In the genomic region with DNA sequence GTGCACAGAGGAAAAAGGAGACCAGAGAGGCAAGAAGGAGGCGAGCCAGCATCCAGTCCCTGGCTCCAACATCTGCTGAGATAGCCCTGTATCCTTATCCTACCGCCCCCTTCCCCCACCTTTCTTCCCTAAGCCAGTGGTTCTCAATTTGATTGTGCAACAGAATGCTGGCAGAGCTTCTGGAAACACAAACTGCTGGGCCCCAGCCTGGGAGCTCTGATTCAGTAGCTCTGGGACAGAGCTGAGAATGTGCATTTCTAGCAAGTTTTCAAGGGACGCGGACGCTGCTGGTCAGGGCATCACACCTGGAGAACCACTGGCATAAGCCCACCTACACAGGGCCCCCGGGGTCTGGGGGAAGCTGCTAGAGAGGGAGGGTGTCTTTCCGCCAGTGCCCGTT, we compare ENCODE assay signal across 13 cellular contexts. TPM values are rescaled to one million over a fixed set of nuclear protein-coding genes. Genes with fewer than 3 reads are reported as not detected.
A peak's percentile ranks its signal among the peaks of the same experiment; 100 is the strongest.
DNase-seq lines count a peak whose midpoint lies in the region; ATAC-seq, FAIRE-seq and TF ChIP-seq lines count a peak whose summit lies in the region.
"Had no signal": no experiment of that assay in that cellular context is flagged by ENCODE, and none has a peak within 500 bp of the region (broad histone marks: within the 10 kb centered on the region; RNA-seq: fewer than 3 reads in every experiment).

No MANE protein-coding gene starts in this region.

- DNase-seq in AG09319 (ENCODE audit: extremely low read depth, low read depth) (peak; percentile 40), adrenal gland (peak; percentile 36 to 80 (median 69)), left ventricle myocardium inferior (peak; percentile 43), gastrocnemius medialis (peak; percentile 39 to 54), GM12892 (ENCODE audit: insufficient read length) (no peak), cerebellar cortex (ENCODE audit: low spot score) (no peak)
- DNase-seq: activated CD8-positive, alpha-beta T cell treated with anti-CD3 and anti-CD28 coated beads, Interleukin-2, amount 10 ng/mL, durations not matched to agents 7 days and 5 days; kidney; NCI-H1436 treated with DMSO at 0.1 percent for 48 hours; T-helper 2 cell had no signal

- intact Hi-C loops in adrenal gland (cut with DNase I) = no loop called here
- intact Hi-C loops in left ventricle myocardium inferior (cut with micrococcal nuclease) = no loop called here
- intact Hi-C loops in gastrocnemius medialis (cut with DNase I; ENCODE audit: low total_unique reads) = no loop called here

- no peak overlapping the region for H3K4me3 ChIP-seq in adrenal gland
- no peak overlapping the region for H3K4me3 ChIP-seq in left ventricle myocardium inferior
- no peak overlapping the region for H3K4me3 ChIP-seq in gastrocnemius medialis

- WGBS in adrenal gland, 4 donors = 63 to 77% (median 64%) methylated on average over 4 to 8 of the region's 8 CpGs

- H3K27me3 ChIP-seq in adrenal gland (no peaks in the 10 kb centered on the region), left ventricle myocardium inferior (ENCODE audit: low read depth) (peaks cover 4% of the 10 kb centered on the region), gastrocnemius medialis (no peaks in the 10 kb centered on the region)

- H3K4me1 ChIP-seq in adrenal gland (replicated peaks in 1 of 2) = no peaks in the 10 kb centered on the region
- peaks cover 16% of the 10 kb centered on the region for H3K4me1 ChIP-seq in left ventricle myocardium inferior
- no peaks in the 10 kb centered on the region for H3K4me1 ChIP-seq in gastrocnemius medialis

- H3K27ac ChIP-seq in adrenal gland = peak overlapping the region in 2 of 5 donors; percentile 44 to 71
- H3K27ac ChIP-seq in left ventricle myocardium inferior (replicated peaks) = peak overlapping the region; percentile 65
- H3K27ac ChIP-seq in gastrocnemius medialis = no peak overlapping the region
- H3K27ac ChIP-seq: epithelial cell of prostate had no signal

- no peak for FAIRE-seq in GM12892 (lab: Jason Lieb, UNC)
- FAIRE-seq: kidney had no signal

- ATAC-seq in gastrocnemius medialis (peak; percentile 74 to 78), HG03097 (IDR thresholded peaks at IDR 0.05; ENCODE audit: low FRiP score, unreplicated experiment) (no peak), HG03432 (IDR thresholded peaks at IDR 0.05; ENCODE audit: unreplicated experiment) (no peak)
- ATAC-seq: activated CD8-positive, alpha-beta T cell treated with anti-CD3 and anti-CD28 coated beads, Interleukin-2, amount 10 ng/mL, durations not matched to agents 7 days and 5 days had no signal

- H3K9me3 ChIP-seq in adrenal gland (replicated peaks in 1 of 3) (no peaks in the 10 kb centered on the region), left ventricle myocardium inferior (replicated peaks) (no peaks in the 10 kb centered on the region), gastrocnemius medialis (no peaks in the 10 kb centered on the region)

- TF ChIP-seq POLR2A in adrenal gland (IDR thresholded peaks at IDR 0.05) (no peak), gastrocnemius medialis (IDR thresholded peaks at IDR 0.05) (no peak), GM12892 (IDR thresholded peaks at IDR 0.05; ENCODE audit: low read depth, low read length) (no peak)

- H3K36me3 ChIP-seq in adrenal gland (replicated peaks in 1 of 2) (no peaks in the 10 kb centered on the region), left ventricle myocardium inferior (no peaks in the 10 kb centered on the region), gastrocnemius medialis (no peaks in the 10 kb centered on the region)

- TF ChIP-seq CTCF in AG09319 (IDR thresholded peaks at IDR 0.05; ENCODE audit: low read depth, low read length) = no peak
- TF ChIP-seq CTCF in adrenal gland (IDR thresholded peaks at IDR 0.05) = no peak
- no peak for TF ChIP-seq CTCF in left ventricle myocardium inferior (IDR thresholded peaks at IDR 0.05; ENCODE audit: borderline replicate concordance)
- TF ChIP-seq CTCF in gastrocnemius medialis (IDR thresholded peaks at IDR 0.05 in 4 of 5, conservative IDR thresholded peaks at IDR 0.05 in 1 of 5) = no peak

- in situ Hi-C loops in gastrocnemius medialis (cut with MboI; ENCODE audit: low sequenced_read_pairs in 4 of 4) = no loop called here

RNA-seq across cellular contexts. Expression of a gene that starts 21.1 kb away (rescaled TPM):
- total RNA-seq in adrenal gland (1 to 10 TPM in 6 of 8 donors, under 1 TPM in 2; 0.69 to 6.0 (median 1.5) TPM), left ventricle myocardium inferior (0.74 TPM), gastrocnemius medialis (not detected)
- polyA plus RNA-seq in adrenal gland = 1 to 10 TPM; 1.3 to 2.0 (median 1.4) TPM
- 0.53 TPM for polyA plus RNA-seq in GM12892 (2012; ENCODE audit: missing spikeins)

RNA-seq across cellular contexts. Expression of a gene that starts 21.7 kb away (rescaled TPM):
- total RNA-seq in adrenal gland (10 to 100 TPM in 4 of 8 donors, 1 to 10 TPM in 4; 4.1 to 13.5 (median 9.4) TPM), left ventricle myocardium inferior (5.7 TPM), gastrocnemius medialis (1 to 10 TPM in 2 of 4 donors, under 1 TPM in 2; 0.24 to 2.5 (median 1.0) TPM)
- 10 to 100 TPM in 2 of 3 donors, 1 to 10 TPM in 1; 9.1 to 16.6 (median 14.2) TPM for polyA plus RNA-seq in adrenal gland
- 1.1 TPM for polyA plus RNA-seq in GM12892 (2012; ENCODE audit: missing spikeins)

Comparison
In these comparisons a context has a peak if more than half of its experiments do, and no peak if none do; other contexts are left out.
1. DNase-seq: peak in AG09319 (single experiment), adrenal gland (7 of 7), left ventricle myocardium inferior (single experiment) and gastrocnemius medialis (2 of 2); none in GM12892 (single experiment) and cerebellar cortex (single experiment).
2. ATAC-seq: peak in gastrocnemius medialis (2 of 2); none in HG03097 (single experiment) and HG03432 (single experiment).